Comparison of ENCODE assay signal across 13 cellular contexts in the genomic region with DNA sequence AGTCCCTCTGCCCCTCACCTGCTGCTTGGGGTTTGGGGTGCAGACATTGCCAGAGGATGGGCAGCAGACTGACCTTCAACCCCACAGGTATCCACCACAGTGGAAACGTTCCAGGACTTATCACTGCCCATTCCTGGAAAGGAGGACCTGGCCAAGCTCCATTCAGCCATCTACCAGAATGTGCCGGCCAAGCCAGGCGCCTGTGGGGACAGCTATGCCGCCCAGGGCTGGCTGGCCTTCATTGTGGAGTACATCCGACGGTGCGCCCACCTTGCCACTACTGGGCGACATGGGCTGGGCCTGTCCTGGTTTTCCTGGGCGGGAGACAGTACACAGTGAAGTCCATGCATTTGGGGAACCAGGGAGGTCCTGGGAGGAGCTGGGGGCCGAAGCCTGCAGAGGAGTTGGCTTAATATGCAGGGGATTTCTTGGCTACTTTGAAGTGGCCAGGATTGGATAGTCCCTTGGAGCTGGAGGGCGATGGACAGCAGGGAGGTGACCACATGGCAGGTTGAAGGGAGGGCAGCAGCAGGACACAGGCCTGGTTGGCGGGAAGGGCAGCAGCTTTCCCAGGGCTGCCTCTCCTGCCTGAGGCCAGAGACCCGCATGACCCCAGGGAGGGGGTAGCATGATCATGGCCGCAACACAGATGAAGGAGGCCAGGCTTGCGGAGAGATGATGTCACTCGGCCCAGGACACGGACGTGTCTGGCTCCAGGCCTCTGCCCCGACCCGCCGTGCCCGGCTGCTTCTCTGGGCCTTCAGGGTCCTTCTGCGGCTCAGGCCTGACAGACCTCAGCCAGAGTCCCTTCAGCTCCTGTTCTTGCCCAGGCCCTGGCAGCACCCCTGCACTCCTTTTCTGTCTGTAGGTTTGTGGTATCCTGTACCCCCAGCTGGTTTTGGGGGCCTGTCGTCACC. TPM values are rescaled to one million over a fixed set of nuclear protein-coding genes. Genes with fewer than 3 reads are reported as not detected.
A peak's percentile ranks its signal among the peaks of the same experiment; 100 is the strongest.
DNase-seq lines count a peak whose midpoint lies in the region; ATAC-seq and TF ChIP-seq lines count a peak whose summit lies in the region.
"Had no signal": no experiment of that assay in that cellular context is flagged by ENCODE, and none has a peak within 500 bp of the region (broad histone marks: within the 10 kb centered on the region; RNA-seq: fewer than 3 reads in every experiment).

No MANE protein-coding gene starts in this region.

- POLR2A ChIA-PET in activated CD8-positive, alpha-beta T cell treated with anti-CD3 and anti-CD28 coated beads for 36 hours (lab: Charles Lee): interaction anchor here (0.5 to 7.6 kb wide), 12 partner anchors 8 to 165 kb away, joined by 3 to 114 read pairs (median 4); a partner anchor contains a TSS

- intact Hi-C loops in activated CD8-positive, alpha-beta T cell treated with anti-CD3 and anti-CD28 coated beads for 36 hours (cut with micrococcal nuclease): no loop called here

- H3K4me3 ChIP-seq in coronary artery: no peak overlapping the region
- H3K4me3 ChIP-seq: SJSA1 had no signal

- TF ChIP-seq POLR2A in erythroblast (IDR thresholded peaks at IDR 0.05; ENCODE audit: low read length): no peak

- H3K9me3 Mint-ChIP-seq in activated naive CD4-positive, alpha-beta T cell treated with anti-CD3 and anti-CD28 coated beads, Interleukin-2, amount 50 U/mL, for 24 hours: no peaks in the 10 kb centered on the region
- H3K9me3 Mint-ChIP-seq in activated CD8-positive, alpha-beta T cell treated with anti-CD3 and anti-CD28 coated beads for 36 hours: no peaks in the 10 kb centered on the region
- no peaks in the 10 kb centered on the region for H3K9me3 Mint-ChIP-seq in immature natural killer cell
- no peaks in the 10 kb centered on the region for H3K9me3 Mint-ChIP-seq in stimulated activated naive B cell treated with anti-CD40 and anti-IgM and Interleukin-4, amounts not matched to agents 10 μg/mL and 1 μg/mL and 100 μg/mL, for 72 hours

- H3K4me3 Mint-ChIP-seq in activated naive CD4-positive, alpha-beta T cell treated with anti-CD3 and anti-CD28 coated beads, Interleukin-2, amount 50 U/mL, for 24 hours: peak overlapping the region; percentile 59
- H3K4me3 Mint-ChIP-seq in activated CD8-positive, alpha-beta T cell treated with anti-CD3 and anti-CD28 coated beads for 36 hours: peak overlapping the region; percentile 69
- peak overlapping the region; percentile 64 to 79 (median 72) for H3K4me3 Mint-ChIP-seq in immature natural killer cell
- H3K4me3 Mint-ChIP-seq in stimulated activated naive B cell treated with anti-CD40 and anti-IgM and Interleukin-4, amounts not matched to agents 10 μg/mL and 1 μg/mL and 100 μg/mL, for 72 hours: no peak overlapping the region

- H3K27me3 Mint-ChIP-seq in activated naive CD4-positive, alpha-beta T cell treated with anti-CD3 and anti-CD28 coated beads, Interleukin-2, amount 50 U/mL, for 24 hours: no peaks in the 10 kb centered on the region
- no peaks in the 10 kb centered on the region for H3K27me3 Mint-ChIP-seq in activated CD8-positive, alpha-beta T cell treated with anti-CD3 and anti-CD28 coated beads for 36 hours
- peaks cover 0 to 9% (median 9%) of the 10 kb centered on the region in 3 donors for H3K27me3 Mint-ChIP-seq in immature natural killer cell (ENCODE audit: low read depth in 3 of 3)
- H3K27me3 Mint-ChIP-seq in stimulated activated naive B cell treated with anti-CD40 and anti-IgM and Interleukin-4, amounts not matched to agents 10 μg/mL and 1 μg/mL and 100 μg/mL, for 72 hours: no peaks in the 10 kb centered on the region

- no peak for TF ChIP-seq CTCF in activated CD8-positive, alpha-beta T cell treated with anti-CD3 and anti-CD28 coated beads for 36 hours (IDR thresholded peaks at IDR 0.05)
- no peak for TF ChIP-seq CTCF in coronary artery (IDR thresholded peaks at IDR 0.05)

- H3K36me3 Mint-ChIP-seq in activated naive CD4-positive, alpha-beta T cell treated with anti-CD3 and anti-CD28 coated beads, Interleukin-2, amount 50 U/mL, for 24 hours: peaks cover 12% of the 10 kb centered on the region
- H3K36me3 Mint-ChIP-seq in activated CD8-positive, alpha-beta T cell treated with anti-CD3 and anti-CD28 coated beads for 36 hours (ENCODE audit: low read depth): peaks cover 60% of the 10 kb centered on the region
- H3K36me3 Mint-ChIP-seq in immature natural killer cell: peaks cover 8 to 28% (median 23%) of the 10 kb centered on the region in 3 donors
- peaks cover 40 to 62% of the 10 kb centered on the region in 2 donors for H3K36me3 Mint-ChIP-seq in stimulated activated naive B cell treated with anti-CD40 and anti-IgM and Interleukin-4, amounts not matched to agents 10 μg/mL and 1 μg/mL and 100 μg/mL, for 72 hours

- H3K27ac Mint-ChIP-seq in activated naive CD4-positive, alpha-beta T cell treated with anti-CD3 and anti-CD28 coated beads, Interleukin-2, amount 50 U/mL, for 24 hours: peak overlapping the region; percentile 88
- H3K27ac Mint-ChIP-seq in activated CD8-positive, alpha-beta T cell treated with anti-CD3 and anti-CD28 coated beads for 36 hours: peak overlapping the region; percentile 94
- peak overlapping the region; percentile 91 to 97 (median 96) for H3K27ac Mint-ChIP-seq in immature natural killer cell
- peak overlapping the region; percentile 4 for H3K27ac Mint-ChIP-seq in stimulated activated naive B cell treated with anti-CD40 and anti-IgM and Interleukin-4, amounts not matched to agents 10 μg/mL and 1 μg/mL and 100 μg/mL, for 72 hours

- ATAC-seq in activated CD8-positive, alpha-beta T cell treated with anti-CD3 and anti-CD28 coated beads for 36 hours: no peak
- no peak for ATAC-seq in stimulated activated naive B cell treated with anti-CD40 and anti-IgM and Interleukin-4, amounts not matched to agents 10 μg/mL and 1 μg/mL and 100 μg/mL, for 72 hours (replicated peaks)

- DNase-seq in activated naive CD4-positive, alpha-beta T cell treated with anti-CD3 and anti-CD28 coated beads, Interleukin-2, amount 50 U/mL, for 16 hours: no peak
- no peak for DNase-seq in activated CD8-positive, alpha-beta T cell treated with anti-CD3 and anti-CD28 coated beads for 36 hours
- DNase-seq in immature natural killer cell (no peak), erythroblast (lab: John Stamatoyannopoulos, UW) (no peak), coronary artery (ENCODE audit: low spot score) (no peak), RPMI8226 (no peak)
- no peak for DNase-seq in stimulated activated naive B cell treated with anti-CD40 and anti-IgM and Interleukin-4, amounts not matched to agents 10 μg/mL and 1 μg/mL and 100 μg/mL, for 72 hours
- DNase-seq: DMS153, H7, NCI-H1105 treated with DMSO at 0.1 percent for 48 hours had no signal

- CTCF ChIA-PET in activated CD8-positive, alpha-beta T cell treated with anti-CD3 and anti-CD28 coated beads for 36 hours (lab: Charles Lee): interaction anchor here (1.3 to 1.9 kb wide), 3 partner anchors 8 to 21 kb away, joined by 3 to 8 read pairs (median 4); no protein-coding TSS in a partner anchor

- peaks cover 76% of the 10 kb centered on the region for H3K4me1 Mint-ChIP-seq in activated naive CD4-positive, alpha-beta T cell treated with anti-CD3 and anti-CD28 coated beads, Interleukin-2, amount 50 U/mL, for 24 hours
- peaks cover 69% of the 10 kb centered on the region for H3K4me1 Mint-ChIP-seq in activated CD8-positive, alpha-beta T cell treated with anti-CD3 and anti-CD28 coated beads for 36 hours (ENCODE audit: low read depth)
- peaks cover 68 to 70% of the 10 kb centered on the region in 2 donors for H3K4me1 Mint-ChIP-seq in immature natural killer cell
- H3K4me1 Mint-ChIP-seq in stimulated activated naive B cell treated with anti-CD40 and anti-IgM and Interleukin-4, amounts not matched to agents 10 μg/mL and 1 μg/mL and 100 μg/mL, for 72 hours: peaks cover 12% of the 10 kb centered on the region in 2 donors

- no peak overlapping the region for H3K27ac ChIP-seq in coronary artery
- H3K27ac ChIP-seq: SJSA1, VCaP had no signal

RNA-seq across cellular contexts. Expression of a gene that starts 34.6 kb away (rescaled TPM):
- 10 to 100 TPM; 55.3 to 55.9 TPM for total RNA-seq in activated CD8-positive, alpha-beta T cell treated with anti-CD3 and anti-CD28 coated beads for 36 hours
- polyA plus RNA-seq in immature natural killer cell: 10 to 100 TPM; 21.6 to 51.8 (median 25.1) TPM

RNA-seq across cellular contexts. Expression of a gene that starts 34.8 kb away (rescaled TPM):
- 10 to 100 TPM; 44.5 to 51.7 TPM for total RNA-seq in activated CD8-positive, alpha-beta T cell treated with anti-CD3 and anti-CD28 coated beads for 36 hours
- polyA plus RNA-seq in immature natural killer cell: 100 to 1,000 TPM; 147 to 196 (median 173) TPM

RNA-seq across cellular contexts. Expression of a gene that starts 45.9 kb away (rescaled TPM):
- 10 to 100 TPM; 31.9 to 32.4 TPM for total RNA-seq in activated CD8-positive, alpha-beta T cell treated with anti-CD3 and anti-CD28 coated beads for 36 hours
- polyA plus RNA-seq in immature natural killer cell: 100 to 1,000 TPM in 2 of 3 donors, 10 to 100 TPM in 1; 89.3 to 131 (median 108) TPM

Comparison
In these comparisons a context has a peak if more than half of its experiments do, and no peak if none do; other contexts are left out.
1. H3K27ac Mint-ChIP-seq: peak in every context shown above with its lines; median percentile 96 in immature natural killer cell; 94 in activated CD8-positive, alpha-beta T cell treated with anti-CD3 and anti-CD28 coated beads for 36 hours; 88 in activated naive CD4-positive, alpha-beta T cell treated with anti-CD3 and anti-CD28 coated beads, Interleukin-2, amount 50 U/mL, for 24 hours; 4 in stimulated activated naive B cell treated with anti-CD40 and anti-IgM and Interleukin-4, amounts not matched to agents 10 μg/mL and 1 μg/mL and 100 μg/mL, for 72 hours.
2. H3K4me3 Mint-ChIP-seq: peak in activated naive CD4-positive, alpha-beta T cell treated with anti-CD3 and anti-CD28 coated beads, Interleukin-2, amount 50 U/mL, for 24 hours (single experiment), activated CD8-positive, alpha-beta T cell treated with anti-CD3 and anti-CD28 coated beads for 36 hours (single experiment) and immature natural killer cell (5 of 5); none in stimulated activated naive B cell treated with anti-CD40 and anti-IgM and Interleukin-4, amounts not matched to agents 10 μg/mL and 1 μg/mL and 100 μg/mL, for 72 hours (0 of 2).